In the genomic region with DNA sequence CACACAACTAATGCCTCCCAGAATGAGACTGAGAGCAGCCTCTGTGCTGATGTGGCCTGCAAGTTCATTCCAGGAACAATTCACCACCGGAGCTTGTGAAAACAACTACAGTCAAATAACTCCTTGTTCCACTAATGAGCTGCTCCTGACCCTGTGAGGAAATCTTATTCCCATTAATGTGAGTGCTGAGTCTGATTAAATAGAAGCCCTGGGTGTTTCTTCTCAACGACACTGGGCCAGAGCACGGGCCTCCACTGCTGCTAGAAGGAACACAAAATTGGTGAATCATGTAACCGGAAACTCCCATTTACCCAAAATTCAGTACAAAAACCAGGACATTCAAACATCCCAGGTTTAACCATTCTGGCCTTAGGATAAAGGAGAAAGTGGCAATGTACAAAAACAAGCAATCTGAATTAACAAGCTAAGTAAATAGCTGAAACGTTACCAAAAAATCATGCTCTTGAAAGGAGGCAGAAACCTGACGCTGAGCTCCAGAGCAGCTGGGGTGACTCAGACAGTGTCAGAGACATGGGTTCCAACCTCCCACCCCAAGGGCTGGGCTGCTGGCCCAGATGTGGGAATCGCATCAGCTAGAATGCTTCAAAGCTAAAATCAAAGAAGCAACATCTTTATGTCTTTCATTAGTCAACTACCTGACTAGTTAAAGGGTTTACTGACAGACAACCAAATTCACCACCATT, we compare ENCODE assay signal across 9 cellular contexts. TPM values are rescaled to one million over a fixed set of nuclear protein-coding genes. Genes with fewer than 3 reads are reported as not detected.
DNase-seq lines count a peak whose midpoint lies in the region; ATAC-seq and TF ChIP-seq lines count a peak whose summit lies in the region.
"Had no signal": no experiment of that assay in that cellular context is flagged by ENCODE, and none has a peak within 500 bp of the region (broad histone marks: within the 10 kb centered on the region; RNA-seq: fewer than 3 reads in every experiment).

No MANE protein-coding gene starts in this region.

- H3K36me3 ChIP-seq in brain microvascular endothelial cell (replicated peaks): no peaks in the 10 kb centered on the region
- no peaks in the 10 kb centered on the region for H3K36me3 ChIP-seq in hepatocyte (replicated peaks; ENCODE audit: insufficient read depth, low read depth)
- peaks cover 25 to 36% (median 32%) of the 10 kb centered on the region in 3 donors for H3K36me3 ChIP-seq in tibial artery

- no peak overlapping the region for H3K4me3 Mint-ChIP-seq in activated CD4-positive, alpha-beta memory T cell treated with anti-CD3 and anti-CD28 coated beads, Interleukin-2, amount 10 ng/mL, durations not matched to agents 7 days and 5 days
- H3K4me3 Mint-ChIP-seq: dendritic cell treated with granulocyte-macrophage colony-stimulating factor and Interleukin-4, amounts not matched to agents 40 ng/mL and 50 ng/mL, for 4 days; stimulated activated naive CD8-positive, alpha-beta T cell treated with anti-CD3 and anti-CD28 coated beads, Interleukin-15, Interleukin-2, amounts not matched to agents 100 ng/mL and 50 ng/mL, for 24 hours had no signal

- H2AFZ ChIP-seq in hepatocyte: no peak overlapping the region

- POLR2A ChIA-PET in activated CD4-positive, alpha-beta memory T cell treated with anti-CD3 and anti-CD28 coated beads, Interleukin-2, amount 10 ng/mL, durations not matched to agents 7 days and 5 days (lab: Charles Lee): no interaction called here

- in situ Hi-C loops in brain microvascular endothelial cell (cut with HindIII; ENCODE audit: low pct_ligation_motif_present, low sequenced_read_pairs): loop anchor here (25.0 kb wide), 1 partner anchor 249 kb away; a partner anchor contains a TSS

- H3K36me3 Mint-ChIP-seq in activated CD4-positive, alpha-beta memory T cell treated with anti-CD3 and anti-CD28 coated beads, Interleukin-2, amount 10 ng/mL, durations not matched to agents 7 days and 5 days (ENCODE audit: low read depth): peaks cover 27% of the 10 kb centered on the region

- H3K4me1 Mint-ChIP-seq in activated CD4-positive, alpha-beta memory T cell treated with anti-CD3 and anti-CD28 coated beads, Interleukin-2, amount 10 ng/mL, durations not matched to agents 7 days and 5 days: no peaks in the 10 kb centered on the region

- H3K9me3 Mint-ChIP-seq in activated CD4-positive, alpha-beta memory T cell treated with anti-CD3 and anti-CD28 coated beads, Interleukin-2, amount 10 ng/mL, durations not matched to agents 7 days and 5 days: no peaks in the 10 kb centered on the region
- H3K9me3 Mint-ChIP-seq: stimulated activated naive CD8-positive, alpha-beta T cell treated with anti-CD3 and anti-CD28 coated beads, Interleukin-15, Interleukin-2, amounts not matched to agents 100 ng/mL and 50 ng/mL, for 24 hours had no signal

- no peak overlapping the region for H3K4me2 ChIP-seq in hepatocyte

- ATAC-seq in stimulated activated naive CD8-positive, alpha-beta T cell treated with anti-CD3 and anti-CD28 coated beads, Interleukin-15, Interleukin-2, amounts not matched to agents 100 U/mL and 50 U/mL, for 24 hours: no peak

- H3K27ac ChIP-seq in brain microvascular endothelial cell (no peak overlapping the region), hepatocyte (peak overlapping the region; percentile 29), tibial artery (peak overlapping the region; percentile 29 to 49)

- TF ChIP-seq RAD21 in Ishikawa (IDR thresholded peaks at IDR 0.05; ENCODE audit: low read depth): no peak

- no peaks in the 10 kb centered on the region for H4K20me1 ChIP-seq in hepatocyte (ENCODE audit: insufficient read depth, poor library complexity, severe bottlenecking)

- H3K27me3 Mint-ChIP-seq in activated CD4-positive, alpha-beta memory T cell treated with anti-CD3 and anti-CD28 coated beads, Interleukin-2, amount 10 ng/mL, durations not matched to agents 7 days and 5 days: no peaks in the 10 kb centered on the region
- H3K27me3 Mint-ChIP-seq: dendritic cell treated with granulocyte-macrophage colony-stimulating factor and Interleukin-4, amounts not matched to agents 40 ng/mL and 50 ng/mL, for 4 days; stimulated activated naive CD8-positive, alpha-beta T cell treated with anti-CD3 and anti-CD28 coated beads, Interleukin-15, Interleukin-2, amounts not matched to agents 100 ng/mL and 50 ng/mL, for 24 hours had no signal

- H3K9me3 ChIP-seq in hepatocyte (ENCODE audit: low read depth) (no peaks in the 10 kb centered on the region), tibial artery (no peaks in the 10 kb centered on the region)

- no peak overlapping the region for H3K4me3 ChIP-seq in brain microvascular endothelial cell (ENCODE audit: low read depth, low read length)
- no peak overlapping the region for H3K4me3 ChIP-seq in hepatocyte
- no peak overlapping the region for H3K4me3 ChIP-seq in tibial artery

- CTCF ChIA-PET in activated CD4-positive, alpha-beta memory T cell treated with anti-CD3 and anti-CD28 coated beads, Interleukin-2, amount 10 ng/mL, durations not matched to agents 7 days and 5 days (lab: Charles Lee): interaction anchor here (0.6 to 2.8 kb wide), 3 partner anchors 7 to 119 kb away, joined by 3 to 11 read pairs (median 5); no protein-coding TSS in a partner anchor

- TF ChIP-seq EP300 in Ishikawa (IDR thresholded peaks at IDR 0.05; ENCODE audit: borderline replicate concordance): peak; percentile 39; the same call in 1 of the 2 replicates

- DNase-seq in brain microvascular endothelial cell: peak; percentile 53
- DNase-seq in hepatocyte (ENCODE audit: low spot score): peak; percentile 27
- DNase-seq in tibial artery: peak in 1 of 2 donors; percentile 23
- DNase-seq in activated CD4-positive, alpha-beta T cell treated with anti-CD3 and anti-CD28 coated beads, Interleukin-2, amount 50 U/mL, for 4 hours: no peak
- DNase-seq in activated CD4-positive, alpha-beta memory T cell treated with anti-CD3 and anti-CD28 coated beads, Interleukin-2, amount 10 ng/mL, durations not matched to agents 7 days and 5 days: no peak
- DNase-seq in stimulated activated naive CD8-positive, alpha-beta T cell treated with anti-CD3 and anti-CD28 coated beads, Interleukin-15, Interleukin-2, amounts not matched to agents 100 U/mL and 50 U/mL, for 24 hours: no peak

- WGBS in hepatocyte (ENCODE audit: low lambda C conversion rate, missing lambda C conversion rate): 72% methylated on average over 7 of the region's 7 CpGs

- H3K9me2 ChIP-seq in hepatocyte (replicated peaks; ENCODE audit: insufficient read depth): no peaks in the 10 kb centered on the region

- H3K27me3 ChIP-seq in brain microvascular endothelial cell (replicated peaks) (no peaks in the 10 kb centered on the region), hepatocyte (no peaks in the 10 kb centered on the region), tibial artery (no peaks in the 10 kb centered on the region)

- intact Hi-C loops in tibial artery (cut with DNase I; ENCODE audit: low total_unique reads): no loop called here

- H3K4me1 ChIP-seq in hepatocyte (ENCODE audit: insufficient read depth): peaks cover 10% of the 10 kb centered on the region
- H3K4me1 ChIP-seq in tibial artery: peaks cover 0 to 18% (median 11%) of the 10 kb centered on the region in 4 donors

- TF ChIP-seq CTCF in brain microvascular endothelial cell (IDR thresholded peaks at IDR 0.05; ENCODE audit: low read depth, low read length, missing control alignments) (no peak), hepatocyte (IDR thresholded peaks at IDR 0.05; ENCODE audit: poor library complexity) (no peak), tibial artery (IDR thresholded peaks at IDR 0.05) (no peak)

- no peaks in the 10 kb centered on the region for H3K79me2 ChIP-seq in hepatocyte

- H3K27ac Mint-ChIP-seq in activated CD4-positive, alpha-beta memory T cell treated with anti-CD3 and anti-CD28 coated beads, Interleukin-2, amount 10 ng/mL, durations not matched to agents 7 days and 5 days: no peak overlapping the region
- H3K27ac Mint-ChIP-seq: dendritic cell treated with granulocyte-macrophage colony-stimulating factor and Interleukin-4, amounts not matched to agents 40 ng/mL and 50 ng/mL, for 4 days; stimulated activated naive CD8-positive, alpha-beta T cell treated with anti-CD3 and anti-CD28 coated beads, Interleukin-15, Interleukin-2, amounts not matched to agents 100 ng/mL and 50 ng/mL, for 24 hours had no signal

TF ChIP-seq in Ishikawa, 13 proteins besides CTCF, POLR2A, EP300 and RAD21:
- TF ChIP-seq TCF12 (IDR thresholded peaks at IDR 0.05; ENCODE audit: low read depth) (no peak), FOXM1 (IDR thresholded peaks at IDR 0.05; ENCODE audit: borderline replicate concordance, low read depth) (no peak), YY1 (IDR thresholded peaks at IDR 0.05; ENCODE audit: low read depth) (no peak), NFIC (IDR thresholded peaks at IDR 0.05) (peak; percentile 54; the same call in 1 of the 2 replicates), CREB1 (IDR thresholded peaks at IDR 0.05; ENCODE audit: low read depth) (no peak), CEBPB (IDR thresholded peaks at IDR 0.05) (no peak), ZBTB7A (IDR thresholded peaks at IDR 0.05; ENCODE audit: low read depth) (no peak)
- TF ChIP-seq, protein P1, sequence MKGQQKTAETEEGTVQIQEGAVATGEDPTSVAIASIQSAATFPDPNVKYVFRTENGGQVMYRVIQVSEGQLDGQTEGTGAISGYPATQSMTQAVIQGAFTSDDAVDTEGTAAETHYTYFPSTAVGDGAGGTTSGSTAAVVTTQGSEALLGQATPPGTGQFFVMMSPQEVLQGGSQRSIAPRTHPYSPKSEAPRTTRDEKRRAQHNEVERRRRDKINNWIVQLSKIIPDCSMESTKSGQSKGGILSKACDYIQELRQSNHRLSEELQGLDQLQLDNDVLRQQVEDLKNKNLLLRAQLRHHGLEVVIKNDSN (IDR thresholded peaks at IDR 0.05): no peak
TF ChIP-seq in Ishikawa: peak in this region for 1.

RNA-seq across cellular contexts. Expression of a gene that starts 26.7 kb away (rescaled TPM):
- total RNA-seq in hepatocyte: 24.8 and 28.7 TPM in 2 replicates
- 21.7 and 26.0 TPM in 2 replicates for polyA plus RNA-seq in hepatocyte
- 10 to 100 TPM; 33.9 to 34.2 TPM for total RNA-seq in activated CD4-positive, alpha-beta memory T cell treated with anti-CD3 and anti-CD28 coated beads, Interleukin-2, amount 10 ng/mL, durations not matched to agents 7 days and 5 days

RNA-seq across cellular contexts. Expression of a gene that starts 59.9 kb away (rescaled TPM):
- total RNA-seq in hepatocyte: 0.32 and 0.37 TPM in 2 replicates
- polyA plus RNA-seq in hepatocyte: not detected in 2 replicates
- under 1 TPM; 0.15 to 0.18 TPM for total RNA-seq in activated CD4-positive, alpha-beta memory T cell treated with anti-CD3 and anti-CD28 coated beads, Interleukin-2, amount 10 ng/mL, durations not matched to agents 7 days and 5 days

Comparison
In these comparisons a context has a peak if more than half of its experiments do, and no peak if none do; other contexts are left out.
1. DNase-seq: peak in brain microvascular endothelial cell (single experiment) and hepatocyte (single experiment); none in activated CD4-positive, alpha-beta T cell treated with anti-CD3 and anti-CD28 coated beads, Interleukin-2, amount 50 U/mL, for 4 hours (0 of 2), activated CD4-positive, alpha-beta memory T cell treated with anti-CD3 and anti-CD28 coated beads, Interleukin-2, amount 10 ng/mL, durations not matched to agents 7 days and 5 days (single experiment) and stimulated activated naive CD8-positive, alpha-beta T cell treated with anti-CD3 and anti-CD28 coated beads, Interleukin-15, Interleukin-2, amounts not matched to agents 100 U/mL and 50 U/mL, for 24 hours (single experiment).